ENCODE assay signal across 9 cellular contexts in the genomic region with DNA sequence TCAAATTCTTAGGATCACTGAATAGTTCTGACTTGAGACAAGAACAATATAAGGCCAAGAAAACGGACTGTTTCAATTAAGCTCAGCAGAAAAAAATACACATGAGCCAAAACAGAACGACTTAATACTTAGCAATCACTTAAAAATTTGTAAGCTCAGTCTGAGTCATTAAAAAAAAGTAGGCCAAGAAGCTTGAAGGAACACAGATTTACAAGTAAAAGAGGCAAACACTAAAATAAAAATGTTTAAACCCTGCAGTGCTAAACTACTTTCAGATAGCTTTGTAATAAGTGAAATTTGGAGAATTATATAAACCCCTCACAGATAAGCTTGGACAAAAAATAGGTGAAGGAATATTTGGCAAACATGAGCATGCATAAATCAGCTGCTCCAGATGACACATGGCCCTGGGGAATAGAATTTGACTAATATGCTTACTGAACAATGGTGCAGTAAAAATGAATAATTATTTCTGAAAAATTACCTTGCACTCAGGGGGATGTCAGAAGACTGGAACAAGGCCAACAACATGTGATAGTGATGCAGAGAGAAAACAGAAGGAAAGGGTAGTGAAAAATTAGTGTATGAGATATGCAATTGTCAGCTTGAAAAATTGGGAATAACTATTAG. TPM values are rescaled to one million over a fixed set of nuclear protein-coding genes. Genes with fewer than 3 reads are reported as not detected.
DNase-seq lines count a peak whose midpoint lies in the region; ATAC-seq and TF ChIP-seq lines count a peak whose summit lies in the region.
"Had no signal": no experiment of that assay in that cellular context is flagged by ENCODE, and none has a peak within 500 bp of the region (broad histone marks: within the 10 kb centered on the region; RNA-seq: fewer than 3 reads in every experiment).

No MANE protein-coding gene starts in this region.

- no peaks in the 10 kb centered on the region for H3K36me3 ChIP-seq in HEK293 (ENCODE audit: control insufficient read depth in 2 of 2, insufficient read depth in 1 of 2, low read length in 2 of 2)
- no peaks in the 10 kb centered on the region for H3K36me3 ChIP-seq in PC-9 (ENCODE audit: low read depth)
- no peaks in the 10 kb centered on the region for H3K36me3 ChIP-seq in skeletal muscle satellite cell (ENCODE audit: insufficient read depth, low read length)
- H3K36me3 ChIP-seq: upper lobe of left lung had no signal

- H3K9ac ChIP-seq in skeletal muscle satellite cell (ENCODE audit: low read depth, low read length), result peak overlapping the region; percentile 77

- H3K27me3 ChIP-seq in PC-9 (ENCODE audit: insufficient read depth, low read depth), result no peaks in the 10 kb centered on the region
- no peaks in the 10 kb centered on the region for H3K27me3 ChIP-seq in skeletal muscle satellite cell (ENCODE audit: control insufficient read depth, insufficient read depth, low read length)
- H3K27me3 ChIP-seq: upper lobe of left lung had no signal

- H3K27ac ChIP-seq in HEK293 (ENCODE audit: extremely low read depth, low read depth, low read length) (no peak overlapping the region), PC-9 (0 out of 2 replicates have a peak overlapping the region, but pooled peaks have one; percentile 10)

- H2AFZ ChIP-seq in PC-9, result no peak overlapping the region

- no peaks in the 10 kb centered on the region for H3K79me2 ChIP-seq in PC-9 (ENCODE audit: low read depth)

- CTCF ChIA-PET in HEK293 (lab: Yijun Ruan, JAX) (interaction anchor here (0.8 kb wide), 1 partner anchor 346 kb away, joined by 3 read pairs; no protein-coding TSS in a partner anchor), PC-9 (lab: Charles Lee) (no interaction called here)

- DNase-seq in PC-9, result peak in 1 of 2 experiments; percentile 46
- DNase-seq in fibroblast of peridontal ligament (ENCODE audit: extremely low read depth), result peak; percentile 99
- no peak for DNase-seq in HuH-7 (ENCODE audit: low spot score)
- no peak for DNase-seq in stimulated activated CD4-positive, alpha-beta T cell treated with anti-CD3 and anti-CD28 coated beads, Interleukin-2, amount 100 ng/mL, for 24 hours
- DNase-seq: upper lobe of left lung had no signal

- H3K4me3 ChIP-seq in HEK293 (ENCODE audit: low read depth, low read length), result no peak overlapping the region
- H3K4me3 ChIP-seq in PC-9, result no peak overlapping the region
- peak overlapping the region; percentile 29 for H3K4me3 ChIP-seq in skeletal muscle satellite cell (ENCODE audit: low read length)
- H3K4me3 ChIP-seq: upper lobe of left lung had no signal

- H4K20me1 ChIP-seq in PC-9 (ENCODE audit: insufficient read depth), result no peaks in the 10 kb centered on the region

- H3K4me2 ChIP-seq in PC-9, result no peak overlapping the region
- H3K4me2 ChIP-seq in skeletal muscle satellite cell (ENCODE audit: low read length), result peak overlapping the region; percentile 62

- TF ChIP-seq CTCF in HEK293 (tag by site-specific recombination; IDR thresholded peaks at IDR 0.05) (no peak), PC-9 (conservative IDR thresholded peaks at IDR 0.05) (no peak)

- POLR2A ChIA-PET in HEK293 (lab: Yijun Ruan, JAX) (no interaction called here), PC-9 (lab: Charles Lee; ENCODE audit: unreplicated experiment) (interaction anchor here (0.6 kb wide), 1 partner anchor 456 kb away, joined by 5 read pairs; no protein-coding TSS in a partner anchor)

- BruUV-seq in PC-9 (replicated peaks; lab: Mats Ljungman, UMichigan), result no TSS peak

- intact Hi-C loops in PC-9 (cut with micrococcal nuclease; ENCODE audit: unreplicated experiment), result no loop called here

- ATAC-seq in HG03039 (IDR thresholded peaks at IDR 0.05; ENCODE audit: unreplicated experiment) (no peak), GM21737 (IDR thresholded peaks at IDR 0.05; ENCODE audit: unreplicated experiment) (no peak)

- H3K9me3 ChIP-seq in HEK293 (ENCODE audit: control insufficient read depth, insufficient read depth, low read depth, low read length) (no peaks in the 10 kb centered on the region), PC-9 (ENCODE audit: insufficient read depth, low read depth) (no peaks in the 10 kb centered on the region), skeletal muscle satellite cell (replicated peaks; ENCODE audit: low read length) (no peaks in the 10 kb centered on the region)
- H3K9me3 ChIP-seq: upper lobe of left lung had no signal

- no peaks in the 10 kb centered on the region for H3K9me2 ChIP-seq in PC-9 (ENCODE audit: insufficient read depth)

- peaks cover 3% of the 10 kb centered on the region; the same call in 1 of the 2 replicates for H3K4me1 ChIP-seq in HEK293 (ENCODE audit: control insufficient read depth, insufficient read depth, low read length)
- H3K4me1 ChIP-seq in PC-9 (replicated peaks; ENCODE audit: insufficient read depth), result 0 out of 2 replicates have a peak, but pooled peaks cover 12% of the 10 kb centered on the region
- H3K4me1 ChIP-seq in skeletal muscle satellite cell (ENCODE audit: control insufficient read depth, insufficient read depth, low read length), result peaks cover 41% of the 10 kb centered on the region

- H3F3A ChIP-seq in PC-9 (ENCODE audit: insufficient read depth, low read depth), result peaks cover 3% of the 10 kb centered on the region; the same call in 1 of the 2 replicates

TF ChIP-seq in HEK293, 187 proteins besides CTCF, POLR2A, EP300 and RAD21:
- TF ChIP-seq ZNF10 (tag by site-specific recombination; IDR thresholded peaks at IDR 0.05) (peak; percentile 51; the same call in 1 of the 2 replicates), BCL11B (tag by site-specific recombination; IDR thresholded peaks at IDR 0.05; ENCODE audit: low read depth) (no peak), ZNF629 (tag by site-specific recombination; IDR thresholded peaks at IDR 0.05) (peak; percentile 43; the same call in 1 of the 2 replicates), ZNF660 (tag by site-specific recombination; IDR thresholded peaks at IDR 0.05) (no peak), ZSCAN23 (tag by site-specific recombination; IDR thresholded peaks at IDR 0.05) (no peak), ZBTB17 (tag by site-specific recombination; IDR thresholded peaks at IDR 0.05) (0 out of 2 replicates have a peak, but pooled peaks have one; percentile 14), ZNF24 (tag by site-specific recombination; IDR thresholded peaks at IDR 0.05) (0 out of 2 replicates have a peak, but pooled peaks have one; percentile 23), ZNF558 (tag by site-specific recombination; IDR thresholded peaks at IDR 0.05) (peak; percentile 35; the same call in 1 of the 2 replicates), ZNF843 (tag by site-specific recombination; IDR thresholded peaks at IDR 0.05) (no peak), KLF8 (tag by site-specific recombination; IDR thresholded peaks at IDR 0.05) (no peak)
- TF ChIP-seq, protein P1, sequence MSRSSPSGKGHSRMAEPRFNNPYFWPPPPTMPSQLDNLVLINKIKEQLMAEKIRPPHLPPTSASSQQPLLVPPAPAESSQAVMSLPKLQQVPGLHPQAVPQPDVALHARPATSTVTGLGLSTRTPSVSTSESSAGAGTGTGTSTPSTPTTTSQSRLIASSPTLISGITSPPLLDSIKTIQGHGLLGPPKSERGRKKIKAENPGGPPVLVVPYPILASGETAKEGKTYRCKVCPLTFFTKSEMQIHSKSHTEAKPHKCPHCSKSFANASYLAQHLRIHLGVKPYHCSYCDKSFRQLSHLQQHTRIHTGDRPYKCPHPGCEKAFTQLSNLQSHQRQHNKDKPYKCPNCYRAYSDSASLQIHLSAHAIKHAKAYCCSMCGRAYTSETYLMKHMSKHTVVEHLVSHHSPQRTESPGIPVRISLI (tag by site-specific recombination; IDR thresholded peaks at IDR 0.05), result 0 out of 2 replicates have a peak, but pooled peaks have one; percentile 12
- TF ChIP-seq, protein P2, sequence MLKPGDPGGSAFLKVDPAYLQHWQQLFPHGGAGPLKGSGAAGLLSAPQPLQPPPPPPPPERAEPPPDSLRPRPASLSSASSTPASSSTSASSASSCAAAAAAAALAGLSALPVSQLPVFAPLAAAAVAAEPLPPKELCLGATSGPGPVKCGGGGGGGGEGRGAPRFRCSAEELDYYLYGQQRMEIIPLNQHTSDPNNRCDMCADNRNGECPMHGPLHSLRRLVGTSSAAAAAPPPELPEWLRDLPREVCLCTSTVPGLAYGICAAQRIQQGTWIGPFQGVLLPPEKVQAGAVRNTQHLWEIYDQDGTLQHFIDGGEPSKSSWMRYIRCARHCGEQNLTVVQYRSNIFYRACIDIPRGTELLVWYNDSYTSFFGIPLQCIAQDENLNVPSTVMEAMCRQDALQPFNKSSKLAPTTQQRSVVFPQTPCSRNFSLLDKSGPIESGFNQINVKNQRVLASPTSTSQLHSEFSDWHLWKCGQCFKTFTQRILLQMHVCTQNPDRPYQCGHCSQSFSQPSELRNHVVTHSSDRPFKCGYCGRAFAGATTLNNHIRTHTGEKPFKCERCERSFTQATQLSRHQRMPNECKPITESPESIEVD (tag by site-specific recombination; IDR thresholded peaks at IDR 0.05), result peak; percentile 83

RNA-seq across cellular contexts. Expression of a gene that starts 49.6 kb away (rescaled TPM):
- total RNA-seq in PC-9 (2021), result 3.3 and 3.4 TPM in 2 replicates
- total RNA-seq in skeletal muscle satellite cell (2012; rRNA removed), result 2.8 and 3.9 TPM in 2 replicates
